Comparison of ENCODE assay signal across 12 cellular contexts in genomic region chr4:2461246-2461960, GRCh38. TPM values are rescaled to one million over a fixed set of nuclear protein-coding genes. Genes with fewer than 3 reads are reported as not detected.
DNase-seq lines count a peak whose midpoint lies in the region; ATAC-seq lines count a peak whose summit lies in the region.
"Had no signal": no experiment of that assay in that cellular context is flagged by ENCODE, and none has a peak within 500 bp of the region (broad histone marks: within the 10 kb centered on the region; RNA-seq: fewer than 3 reads in every experiment).

No MANE protein-coding gene starts in this region.

- POLR2A ChIA-PET in T-cell (lab: Charles Lee) = interaction anchor here in 1 of 2 donors (0.6 kb wide), 1 partner anchor 1988 kb away, joined by 3 read pairs; no protein-coding TSS in a partner anchor

- H3K4me1 ChIP-seq in iPS-18a (ENCODE audit: control insufficient read depth, low read depth, low read length) = no peaks in the 10 kb centered on the region

- no peaks in the 10 kb centered on the region for H3K36me3 ChIP-seq in iPS-18a (ENCODE audit: control insufficient read depth, low read depth, low read length)
- H3K36me3 ChIP-seq: left ventricle myocardium inferior had no signal

- H3K4me1 Mint-ChIP-seq in activated CD8-positive, alpha-beta memory T cell treated with anti-CD3 and anti-CD28 coated beads, Interleukin-2, amount 10 ng/mL, durations not matched to agents 7 days and 5 days = peaks cover 12% of the 10 kb centered on the region
- H3K4me1 Mint-ChIP-seq in T-cell = peaks cover 6 to 18% (median 14%) of the 10 kb centered on the region in 3 donors

- no peaks in the 10 kb centered on the region for H3K9me3 Mint-ChIP-seq in activated CD8-positive, alpha-beta memory T cell treated with anti-CD3 and anti-CD28 coated beads, Interleukin-2, amount 10 ng/mL, durations not matched to agents 7 days and 5 days (ENCODE audit: low read depth)
- H3K9me3 Mint-ChIP-seq in T-cell = no peaks in the 10 kb centered on the region

- H3K36me3 Mint-ChIP-seq in activated CD8-positive, alpha-beta memory T cell treated with anti-CD3 and anti-CD28 coated beads, Interleukin-2, amount 10 ng/mL, durations not matched to agents 7 days and 5 days = no peaks in the 10 kb centered on the region
- H3K36me3 Mint-ChIP-seq in T-cell = no peaks in the 10 kb centered on the region

- DNase-seq in activated CD8-positive, alpha-beta memory T cell treated with anti-CD3 and anti-CD28 coated beads, Interleukin-2, amount 10 ng/mL, durations not matched to agents 7 days and 5 days = no peak
- DNase-seq in activated CD8-positive, alpha-beta memory T cell treated with anti-CD3 and anti-CD28 coated beads, Interleukin-2, amount 50 U/mL, for 4 hours = no peak
- no peak for DNase-seq in T-cell
- peak; percentile 18 for DNase-seq in retina
- DNase-seq in SW 1271 (lab: John Stamatoyannopoulos, UW) = no peak
- DNase-seq in NCI-H510A treated with DMSO at 0.1 percent for 48 hours (lab: John Stamatoyannopoulos, UW) = no peak
- DNase-seq: DMS79 treated with DMSO at 0.1 percent for 48 hours, Karpas-422 had no signal

- ATAC-seq in activated CD8-positive, alpha-beta memory T cell treated with anti-CD3 and anti-CD28 coated beads, Interleukin-2, amount 10 ng/mL, durations not matched to agents 7 days and 5 days = no peak
- ATAC-seq in T-cell (replicated peaks in 1 of 4) (no peak), GM18520 (IDR thresholded peaks at IDR 0.05; ENCODE audit: unreplicated experiment) (no peak)

- peak overlapping the region; percentile 45 for H3K4me3 ChIP-seq in iPS-18a (ENCODE audit: low read length)

- CTCF ChIA-PET in activated CD8-positive, alpha-beta memory T cell treated with anti-CD3 and anti-CD28 coated beads, Interleukin-2, amount 10 ng/mL, durations not matched to agents 7 days and 5 days (lab: Charles Lee) = interaction anchor here (1.0 to 4.6 kb wide), 6 partner anchors 11 to 247 kb away, joined by 3 to 17 read pairs (median 4); no protein-coding TSS in a partner anchor
- CTCF ChIA-PET in T-cell (lab: Charles Lee) = interaction anchor here (0.6 to 1.4 kb wide), 2 partner anchors 58 to 241 kb away, joined by 3 to 12 read pairs; no protein-coding TSS in a partner anchor

- H3K4me3 Mint-ChIP-seq in activated CD8-positive, alpha-beta memory T cell treated with anti-CD3 and anti-CD28 coated beads, Interleukin-2, amount 10 ng/mL, durations not matched to agents 7 days and 5 days = peak overlapping the region; percentile 47
- peak overlapping the region; percentile 65 to 79 (median 78) for H3K4me3 Mint-ChIP-seq in T-cell

- no peak overlapping the region for H3K9ac ChIP-seq in iPS-18a (ENCODE audit: low read length)

- H3K27ac Mint-ChIP-seq in activated CD8-positive, alpha-beta memory T cell treated with anti-CD3 and anti-CD28 coated beads, Interleukin-2, amount 10 ng/mL, durations not matched to agents 7 days and 5 days = no peak overlapping the region
- no peak overlapping the region for H3K27ac Mint-ChIP-seq in T-cell

- H3K27me3 Mint-ChIP-seq in activated CD8-positive, alpha-beta memory T cell treated with anti-CD3 and anti-CD28 coated beads, Interleukin-2, amount 10 ng/mL, durations not matched to agents 7 days and 5 days = peaks cover 14% of the 10 kb centered on the region
- H3K27me3 Mint-ChIP-seq in T-cell = no peaks in the 10 kb centered on the region

- no peaks in the 10 kb centered on the region for H3K9me3 ChIP-seq in iPS-18a (ENCODE audit: control insufficient read depth, low read depth, low read length)
- H3K9me3 ChIP-seq: left ventricle myocardium inferior had no signal

- H3K27me3 ChIP-seq in iPS-18a (ENCODE audit: control insufficient read depth, insufficient read depth, low read length) = peaks cover 27% of the 10 kb centered on the region

- H3K27ac ChIP-seq in iPS-18a (ENCODE audit: low read length) = no peak overlapping the region

RNA-seq across cellular contexts. Expression of gene RNF4, which starts 7.5 kb away (rescaled TPM):
- 100 to 1,000 TPM; 108 to 116 TPM for total RNA-seq in activated CD8-positive, alpha-beta memory T cell treated with anti-CD3 and anti-CD28 coated beads, Interleukin-2, amount 10 ng/mL, durations not matched to agents 7 days and 5 days
- 100 to 1,000 TPM in 4 of 5 donors, 10 to 100 TPM in 1; 89.2 to 107 (median 104) TPM for total RNA-seq in T-cell

RNA-seq across cellular contexts. Expression of gene CFAP99, which starts 42.6 kb away (rescaled TPM):
- not detected for total RNA-seq in activated CD8-positive, alpha-beta memory T cell treated with anti-CD3 and anti-CD28 coated beads, Interleukin-2, amount 10 ng/mL, durations not matched to agents 7 days and 5 days
- under 1 TPM in 3 of 5 donors, not detected in 2; 0.09 to 0.20 (median 0.13) TPM for total RNA-seq in T-cell
- total RNA-seq: left ventricle myocardium inferior, urinary bladder had no signal

RNA-seq across cellular contexts. Expression of gene ZFYVE28, which starts 43.0 kb away (rescaled TPM):
- total RNA-seq in activated CD8-positive, alpha-beta memory T cell treated with anti-CD3 and anti-CD28 coated beads, Interleukin-2, amount 10 ng/mL, durations not matched to agents 7 days and 5 days = 10 to 100 TPM; 12.5 to 30.3 TPM
- total RNA-seq in T-cell = 10 to 100 TPM; 33.4 to 56.2 (median 45.4) TPM
